ENCODE assay signal across 9 cellular contexts in the genomic region with DNA sequence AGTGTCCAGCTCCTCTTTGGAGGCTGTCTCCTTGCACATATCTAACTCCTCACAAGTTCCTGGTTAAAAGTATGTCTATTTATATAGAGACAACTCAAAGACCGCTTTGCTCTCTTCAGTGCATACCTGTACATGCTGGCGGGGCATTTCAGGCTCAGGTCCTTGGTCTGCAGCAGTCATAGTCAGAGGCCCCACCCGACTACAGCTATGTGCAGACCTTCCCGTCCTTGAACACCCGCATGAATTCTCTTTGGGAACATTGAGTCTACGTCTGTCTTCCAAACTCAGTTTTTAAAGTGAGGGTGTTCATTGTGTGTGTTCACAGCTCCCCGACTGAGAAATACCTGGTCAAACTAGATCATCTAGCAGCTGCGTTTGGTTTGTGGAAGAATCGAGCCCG. TPM values are rescaled to one million over a fixed set of nuclear protein-coding genes. Genes with fewer than 3 reads are reported as not detected.
DNase-seq lines count a peak whose midpoint lies in the region; FAIRE-seq and TF ChIP-seq lines count a peak whose summit lies in the region.
"Had no signal": no experiment of that assay in that cellular context is flagged by ENCODE, and none has a peak within 500 bp of the region (broad histone marks: within the 10 kb centered on the region; RNA-seq: fewer than 3 reads in every experiment).

No MANE protein-coding gene starts in this region.

- H3K4me3 Mint-ChIP-seq in activated T-cell treated with anti-CD3 and anti-CD28 coated beads, Interleukin-2, amount 50 U/mL, for 24 hours, result peak overlapping the region; percentile 85
- peak overlapping the region; percentile 92 for H3K4me3 Mint-ChIP-seq in activated T-helper 1 cell treated with anti-CD3 and anti-CD28 coated beads, Interleukin-12 subunit alpha, Interleukin-12 subunit beta, Interleukin-2, Interleukin-4 antibody, amounts not matched to agents 30 ng/mL and 10 ng/mL and 1 ng/mL, durations not matched to agents 14 hours and 24 hours and 36 hours

- peak overlapping the region; percentile 47 for H3K27ac Mint-ChIP-seq in activated T-cell treated with anti-CD3 and anti-CD28 coated beads, Interleukin-2, amount 50 U/mL, for 24 hours
- H3K27ac Mint-ChIP-seq in activated T-helper 1 cell treated with anti-CD3 and anti-CD28 coated beads, Interleukin-12 subunit alpha, Interleukin-12 subunit beta, Interleukin-2, Interleukin-4 antibody, amounts not matched to agents 30 ng/mL and 10 ng/mL and 1 ng/mL, durations not matched to agents 14 hours and 24 hours and 36 hours, result no peak overlapping the region

- DNase-seq in activated T-cell treated with anti-CD3 and anti-CD28 coated beads, Interleukin-2, amount 50 U/mL, for 24 hours, result no peak
- no peak for DNase-seq in activated T-cell treated with anti-CD3 and anti-CD28 coated beads for 4 hours
- no peak for DNase-seq in activated T-helper 1 cell treated with anti-CD3 and anti-CD28 coated beads, Interleukin-12 subunit alpha, Interleukin-12 subunit beta, Interleukin-2, Interleukin-4 antibody, amounts not matched to agents 30 ng/mL and 10 ng/mL and 1 ng/mL, durations not matched to agents 14 hours and 24 hours and 36 hours (ENCODE audit: low spot score)
- no peak for DNase-seq in stomach
- DNase-seq in NCI-H524 treated with DMSO at 0.1 percent for 48 hours (lab: John Stamatoyannopoulos, UW), result no peak
- DNase-seq in dermis blood vessel endothelial cell, result no peak
- no peak for DNase-seq in H54 (ENCODE audit: insufficient read length, low spot score)

- peaks cover 67% of the 10 kb centered on the region for H3K27me3 ChIP-seq in iPS-18a (ENCODE audit: control insufficient read depth, insufficient read depth, low read length)
- peaks cover 0 to 63% (median 11%) of the 10 kb centered on the region in 3 donors for H3K27me3 ChIP-seq in stomach

- H3K27me3 Mint-ChIP-seq in activated T-cell treated with anti-CD3 and anti-CD28 coated beads, Interleukin-2, amount 50 U/mL, for 24 hours, result peaks cover 57% of the 10 kb centered on the region
- no peaks in the 10 kb centered on the region for H3K27me3 Mint-ChIP-seq in activated T-helper 1 cell treated with anti-CD3 and anti-CD28 coated beads, Interleukin-12 subunit alpha, Interleukin-12 subunit beta, Interleukin-2, Interleukin-4 antibody, amounts not matched to agents 30 ng/mL and 10 ng/mL and 1 ng/mL, durations not matched to agents 14 hours and 24 hours and 36 hours (ENCODE audit: insufficient read depth)

- no peak for FAIRE-seq in H54 (lab: Jason Lieb, UNC)

- TF ChIP-seq CTCF in stomach (IDR thresholded peaks at IDR 0.05), result no peak

- peak overlapping the region; percentile 24 for H3K9ac ChIP-seq in iPS-18a (ENCODE audit: low read length)

- no peak for TF ChIP-seq POLR2A in stomach (IDR thresholded peaks at IDR 0.05)
- no peak for TF ChIP-seq POLR2A in H54 (IDR thresholded peaks at IDR 0.05; ENCODE audit: low read depth, low read length)

- H3K9me3 ChIP-seq in iPS-18a (ENCODE audit: control insufficient read depth, low read depth, low read length) (no peaks in the 10 kb centered on the region), stomach (peaks cover 0 to 24% (median 0%) of the 10 kb centered on the region in 4 donors)
- H3K9me3 ChIP-seq: upper lobe of left lung had no signal

- H3K36me3 ChIP-seq in iPS-18a (ENCODE audit: control insufficient read depth, low read depth, low read length), result no peaks in the 10 kb centered on the region
- H3K36me3 ChIP-seq in stomach, result no peaks in the 10 kb centered on the region
- H3K36me3 ChIP-seq: upper lobe of left lung had no signal

- no peaks in the 10 kb centered on the region for H3K9me3 Mint-ChIP-seq in activated T-cell treated with anti-CD3 and anti-CD28 coated beads, Interleukin-2, amount 50 U/mL, for 24 hours
- no peaks in the 10 kb centered on the region for H3K9me3 Mint-ChIP-seq in activated T-helper 1 cell treated with anti-CD3 and anti-CD28 coated beads, Interleukin-12 subunit alpha, Interleukin-12 subunit beta, Interleukin-2, Interleukin-4 antibody, amounts not matched to agents 30 ng/mL and 10 ng/mL and 1 ng/mL, durations not matched to agents 14 hours and 24 hours and 36 hours

- H3K4me1 ChIP-seq in iPS-18a (ENCODE audit: control insufficient read depth, low read depth, low read length) (peaks cover 30% of the 10 kb centered on the region), stomach (peaks cover 5 to 96% (median 53%) of the 10 kb centered on the region in 4 donors)

- H3K4me3 ChIP-seq in iPS-18a (ENCODE audit: low read length), result peak overlapping the region; percentile 76
- H3K4me3 ChIP-seq in stomach, result peak overlapping the region; percentile 63 to 75 (median 70)

- H3K4me1 Mint-ChIP-seq in activated T-cell treated with anti-CD3 and anti-CD28 coated beads, Interleukin-2, amount 50 U/mL, for 24 hours (ENCODE audit: low read depth), result peaks cover 53% of the 10 kb centered on the region
- peaks cover 42% of the 10 kb centered on the region for H3K4me1 Mint-ChIP-seq in activated T-helper 1 cell treated with anti-CD3 and anti-CD28 coated beads, Interleukin-12 subunit alpha, Interleukin-12 subunit beta, Interleukin-2, Interleukin-4 antibody, amounts not matched to agents 30 ng/mL and 10 ng/mL and 1 ng/mL, durations not matched to agents 14 hours and 24 hours and 36 hours (ENCODE audit: low read depth)

- TF ChIP-seq EP300 in stomach (IDR thresholded peaks at IDR 0.05), result no peak

- H3K27ac ChIP-seq in iPS-18a (ENCODE audit: low read length), result no peak overlapping the region
- H3K27ac ChIP-seq in stomach, result peak overlapping the region in 1 of 5 donors; percentile 93

- H3K36me3 Mint-ChIP-seq in activated T-cell treated with anti-CD3 and anti-CD28 coated beads, Interleukin-2, amount 50 U/mL, for 24 hours (ENCODE audit: low read depth), result peaks cover 15% of the 10 kb centered on the region
- peaks cover 19% of the 10 kb centered on the region for H3K36me3 Mint-ChIP-seq in activated T-helper 1 cell treated with anti-CD3 and anti-CD28 coated beads, Interleukin-12 subunit alpha, Interleukin-12 subunit beta, Interleukin-2, Interleukin-4 antibody, amounts not matched to agents 30 ng/mL and 10 ng/mL and 1 ng/mL, durations not matched to agents 14 hours and 24 hours and 36 hours (ENCODE audit: low read depth)

- intact Hi-C loops in activated T-helper 1 cell treated with anti-CD3 and anti-CD28 coated beads, Interleukin-12 subunit alpha, Interleukin-12 subunit beta, Interleukin-2, Interleukin-4 antibody, amounts not matched to agents 30 ng/mL and 10 ng/mL and 1 ng/mL, durations not matched to agents 14 hours and 24 hours and 36 hours (cut with micrococcal nuclease), result loop anchor here (10.0 kb wide), 2 partner anchors 759 to 991 kb away; partner anchors contain the start of gene USP9X
- intact Hi-C loops in stomach (cut with DNase I; ENCODE audit: low total_unique reads), result loop anchor here (10.0 kb wide), 1 partner anchor 61 kb away; no protein-coding TSS in a partner anchor

- 22 to 46% (median 36%) methylated on average over 8 to 10 of the region's 10 CpGs for WGBS in stomach, 5 donors

RNA-seq across cellular contexts. Expression of gene BCOR, which starts 4.2 kb away (rescaled TPM):
- total RNA-seq in activated T-helper 1 cell treated with anti-CD3 and anti-CD28 coated beads, Interleukin-12 subunit alpha, Interleukin-12 subunit beta, Interleukin-2, Interleukin-4 antibody, amounts not matched to agents 30 ng/mL and 10 ng/mL and 1 ng/mL, durations not matched to agents 14 hours and 24 hours and 36 hours, result 65.2 and 72.0 TPM in 2 replicates
- 10 to 100 TPM; 11.0 to 45.5 (median 34.8) TPM for total RNA-seq in stomach
- polyA plus RNA-seq in stomach, result 10 to 100 TPM in 1 of 3 donors, 1 to 10 TPM in 2; 4.4 to 11.8 (median 5.0) TPM
- total RNA-seq in dermis blood vessel endothelial cell, result 8.8 and 31.6 TPM in 2 replicates
